Comparison of ENCODE assay signal across 1 cellular context in the genomic region with DNA sequence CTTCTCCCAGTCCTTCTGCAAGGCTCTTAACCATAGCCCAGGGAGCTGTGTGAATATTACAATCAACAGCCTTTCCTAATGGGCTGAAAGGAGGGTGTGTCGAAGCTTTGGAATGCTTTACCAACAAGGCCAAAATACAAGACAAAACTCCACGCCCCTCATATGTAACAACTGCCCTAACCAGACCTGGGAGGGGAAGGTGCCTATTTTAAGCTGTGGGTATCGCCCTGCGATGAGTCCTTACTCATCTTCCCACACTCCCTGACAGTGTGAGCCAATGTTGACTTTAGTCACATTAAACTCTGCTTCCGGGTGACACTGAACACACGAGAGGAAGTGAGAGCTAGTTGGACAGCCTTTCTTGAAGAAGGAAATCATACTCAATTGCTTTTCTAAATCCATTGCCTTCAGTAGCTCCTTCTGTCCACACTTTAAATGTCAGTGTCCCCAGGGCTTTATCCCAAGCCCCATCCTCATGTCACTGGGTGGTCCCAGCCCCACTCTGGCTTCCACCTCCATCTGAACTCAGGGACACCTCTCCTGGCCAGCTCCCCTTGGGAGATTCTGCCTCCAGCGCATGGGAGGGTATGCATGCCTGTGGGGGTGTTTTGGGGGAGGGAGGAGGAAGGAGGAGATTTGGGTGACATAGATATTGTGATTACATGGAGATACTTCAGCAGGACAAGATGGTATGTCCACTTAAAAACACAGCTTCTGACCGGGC.
TF ChIP-seq lines count a peak whose summit lies in the region.

No MANE protein-coding gene starts in this region.

TF ChIP-seq in HepG2, 621 proteins besides CTCF, POLR2A, EP300 and RAD21 (continued from another document):
- TF ChIP-seq ZNF142 (CRISPR knock-in tag; IDR thresholded peaks at IDR 0.05): no peak
- TF ChIP-seq JUND (CRISPR knock-in tag; IDR thresholded peaks at IDR 0.05): no peak
- TF ChIP-seq, protein P1, sequence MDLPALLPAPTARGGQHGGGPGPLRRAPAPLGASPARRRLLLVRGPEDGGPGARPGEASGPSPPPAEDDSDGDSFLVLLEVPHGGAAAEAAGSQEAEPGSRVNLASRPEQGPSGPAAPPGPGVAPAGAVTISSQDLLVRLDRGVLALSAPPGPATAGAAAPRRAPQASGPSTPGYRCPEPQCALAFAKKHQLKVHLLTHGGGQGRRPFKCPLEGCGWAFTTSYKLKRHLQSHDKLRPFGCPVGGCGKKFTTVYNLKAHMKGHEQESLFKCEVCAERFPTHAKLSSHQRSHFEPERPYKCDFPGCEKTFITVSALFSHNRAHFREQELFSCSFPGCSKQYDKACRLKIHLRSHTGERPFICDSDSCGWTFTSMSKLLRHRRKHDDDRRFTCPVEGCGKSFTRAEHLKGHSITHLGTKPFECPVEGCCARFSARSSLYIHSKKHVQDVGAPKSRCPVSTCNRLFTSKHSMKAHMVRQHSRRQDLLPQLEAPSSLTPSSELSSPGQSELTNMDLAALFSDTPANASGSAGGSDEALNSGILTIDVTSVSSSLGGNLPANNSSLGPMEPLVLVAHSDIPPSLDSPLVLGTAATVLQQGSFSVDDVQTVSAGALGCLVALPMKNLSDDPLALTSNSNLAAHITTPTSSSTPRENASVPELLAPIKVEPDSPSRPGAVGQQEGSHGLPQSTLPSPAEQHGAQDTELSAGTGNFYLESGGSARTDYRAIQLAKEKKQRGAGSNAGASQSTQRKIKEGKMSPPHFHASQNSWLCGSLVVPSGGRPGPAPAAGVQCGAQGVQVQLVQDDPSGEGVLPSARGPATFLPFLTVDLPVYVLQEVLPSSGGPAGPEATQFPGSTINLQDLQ (CRISPR knock-in tag; IDR thresholded peaks at IDR 0.05): no peak
- no peak for TF ChIP-seq MZF1 (CRISPR knock-in tag; IDR thresholded peaks at IDR 0.05; ENCODE audit: borderline replicate concordance)
- no peak for TF ChIP-seq ZNF136 (CRISPR knock-in tag; IDR thresholded peaks at IDR 0.05; ENCODE audit: low read depth)
- no peak for TF ChIP-seq ATRX (CRISPR knock-in tag; IDR thresholded peaks at IDR 0.05; ENCODE audit: borderline replicate concordance)
- TF ChIP-seq TARDBP (CRISPR knock-in tag; IDR thresholded peaks at IDR 0.05): no peak
